ENCODE assay signal across 15 cellular contexts in the genomic region with DNA sequence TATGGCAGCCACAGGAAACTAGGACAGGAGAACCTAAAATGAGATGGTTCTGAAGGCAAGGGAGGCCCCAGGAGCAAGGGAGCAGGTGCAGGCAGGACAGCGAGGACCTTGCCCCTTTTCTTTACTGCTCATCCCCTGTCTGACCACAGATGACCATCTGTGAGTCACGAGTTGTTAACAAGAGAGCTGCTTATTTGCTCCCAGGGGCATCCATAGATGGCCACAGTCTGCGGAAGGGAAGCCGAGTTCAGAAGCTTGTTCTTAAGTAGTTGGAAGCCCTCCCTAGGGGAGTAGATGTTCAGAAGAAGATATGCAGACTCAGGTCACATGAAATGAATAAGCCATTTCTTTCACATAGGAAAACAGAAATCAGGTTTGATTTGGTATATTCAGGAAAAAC.
A peak's percentile ranks its signal among the peaks of the same experiment; 100 is the strongest.
DNase-seq lines count a peak whose midpoint lies in the region; ATAC-seq and FAIRE-seq lines count a peak whose summit lies in the region.
"Had no signal": no experiment of that assay in that cellular context is flagged by ENCODE, and none has a peak within 500 bp of the region (broad histone marks: within the 10 kb centered on the region; RNA-seq: fewer than 3 reads in every experiment).

No MANE protein-coding gene starts in this region.

- DNase-seq in left ventricle myocardium superior (no peak), left cardiac atrium (no peak), astrocyte of the hippocampus (ENCODE audit: low read depth, low spot score) (peak; percentile 32), glomerular visceral epithelial cell (ENCODE audit: extremely low spot score) (peak; percentile 23), urothelium cell line (ENCODE audit: low spot score) (peak; percentile 23), SHP77 treated with DMSO at 0.1 percent for 48 hours (lab: John Stamatoyannopoulos, UW) (no peak), SHP77 (lab: John Stamatoyannopoulos, UW) (no peak)
- DNase-seq: activated CD4-positive, CD25-positive, alpha-beta regulatory T cell treated with anti-CD3 and anti-CD28 coated beads, Interleukin-2, amount 50 U/mL, for 72 hours; activated CD8-positive, alpha-beta memory T cell treated with anti-CD3 and anti-CD28 coated beads, Interleukin-2, amount 50 U/mL, for 4 hours; CD8-positive, alpha-beta T cell; esophagus squamous epithelium; Karpas-422; stimulated activated naive CD4-positive, alpha-beta T cell treated with Interleukin-2 at 50 U/mL for 16 hours had no signal

- intact Hi-C loops in left ventricle myocardium superior (cut with micrococcal nuclease) (no loop called here), left cardiac atrium (cut with DNase I) (no loop called here)

- peak; percentile 30 for FAIRE-seq in urothelium cell line (lab: Jason Lieb, UNC)
- FAIRE-seq: A204.1 had no signal

- peak; percentile 27 for ATAC-seq in left ventricle myocardium superior
- no peak for ATAC-seq in left cardiac atrium
- ATAC-seq in HG03439 (IDR thresholded peaks at IDR 0.05; ENCODE audit: unreplicated experiment), result no peak
- ATAC-seq: CD8-positive, alpha-beta T cell had no signal

Comparison
In these comparisons a context has a peak if more than half of its experiments do, and no peak if none do; other contexts are left out.
1. DNase-seq: peak in astrocyte of the hippocampus (single experiment), glomerular visceral epithelial cell (single experiment) and urothelium cell line (single experiment); none in left ventricle myocardium superior (single experiment), left cardiac atrium (single experiment), SHP77 treated with DMSO at 0.1 percent for 48 hours (single experiment) and SHP77 (0 of 2).